1 cellular context compared by ENCODE assay signal in the genomic region with DNA sequence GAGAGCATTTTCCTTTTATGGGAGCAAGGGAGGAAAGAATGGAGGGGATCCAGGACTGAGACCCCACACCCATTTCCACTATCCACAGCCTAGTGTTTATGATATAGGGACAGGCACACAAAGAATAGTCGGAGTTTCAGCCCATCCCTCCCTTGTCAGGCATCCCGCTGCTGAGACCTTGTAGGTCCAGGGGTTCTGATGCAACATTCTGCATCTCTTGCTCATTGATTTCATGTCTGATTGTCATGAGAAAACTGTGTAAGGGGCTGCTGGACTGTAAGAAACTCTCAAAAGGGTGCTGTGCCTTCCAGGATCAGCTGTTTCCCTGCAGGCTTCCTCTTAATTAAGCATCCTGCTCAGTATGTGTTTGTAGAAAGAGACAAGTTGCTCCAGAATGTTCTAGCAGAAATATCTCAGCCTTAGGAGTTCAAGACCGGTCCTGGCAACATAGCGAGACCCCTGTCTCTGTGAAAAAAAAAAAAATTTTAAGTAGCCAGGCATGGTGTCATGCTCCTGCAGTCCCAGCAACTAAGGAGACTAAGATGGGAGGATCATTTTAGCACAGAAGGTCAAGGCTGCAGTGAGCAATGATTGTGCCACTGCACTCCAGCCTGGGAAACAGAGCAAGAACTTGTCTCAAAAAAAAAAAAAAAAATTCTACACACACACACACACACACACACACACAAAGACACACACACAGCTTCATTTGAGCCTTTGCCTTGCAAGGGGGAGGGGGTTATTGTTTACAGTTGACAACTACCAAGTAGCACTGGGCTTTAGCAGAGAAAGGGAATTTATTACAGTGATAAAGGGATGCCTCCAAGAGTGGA.
A peak's percentile ranks its signal among the peaks of the same experiment; 100 is the strongest.
TF ChIP-seq lines count a peak whose summit lies in the region.

No MANE protein-coding gene starts in this region.

TF ChIP-seq in K562, 482 proteins besides CTCF, POLR2A, EP300 and RAD21 (continues in another document):
- no peak for TF ChIP-seq FOXK1 (CRISPR knock-in tag; IDR thresholded peaks at IDR 0.05; ENCODE audit: borderline replicate concordance)
- no peak for TF ChIP-seq RUNX1 (IDR thresholded peaks at IDR 0.05; ENCODE audit: low read depth)
- TF ChIP-seq ZNF311 (CRISPR knock-in tag; IDR thresholded peaks at IDR 0.05): no peak
- no peak for TF ChIP-seq POLR3G (IDR thresholded peaks at IDR 0.05; ENCODE audit: extremely low read depth, insufficient read length, insufficient replicate concordance)
- TF ChIP-seq POLR2AphosphoS5 (IDR thresholded peaks at IDR 0.05; ENCODE audit: control insufficient read depth, insufficient read depth, low read depth, low read length): no peak
- TF ChIP-seq ZNF384 (IDR thresholded peaks at IDR 0.05; ENCODE audit: low read depth, low read length): peak; percentile 66
- TF ChIP-seq NCOA1 (IDR thresholded peaks at IDR 0.05; ENCODE audit: low read depth): no peak
- TF ChIP-seq ZNF583 (CRISPR knock-in tag; IDR thresholded peaks at IDR 0.05): 0 out of 2 replicates have a peak, but pooled peaks have one; percentile 51
- TF ChIP-seq NR4A1 (CRISPR knock-in tag; IDR thresholded peaks at IDR 0.05): no peak
- TF ChIP-seq NR4A1 (tag; IDR thresholded peaks at IDR 0.05): peak; percentile 84
- TF ChIP-seq, protein P1, sequence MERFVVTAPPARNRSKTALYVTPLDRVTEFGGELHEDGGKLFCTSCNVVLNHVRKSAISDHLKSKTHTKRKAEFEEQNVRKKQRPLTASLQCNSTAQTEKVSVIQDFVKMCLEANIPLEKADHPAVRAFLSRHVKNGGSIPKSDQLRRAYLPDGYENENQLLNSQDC (CRISPR knock-in tag; IDR thresholded peaks at IDR 0.05): no peak
- peak; percentile 38; the same call in 1 of the 2 replicates for TF ChIP-seq ARID1B (IDR thresholded peaks at IDR 0.05)
- TF ChIP-seq, protein P2, sequence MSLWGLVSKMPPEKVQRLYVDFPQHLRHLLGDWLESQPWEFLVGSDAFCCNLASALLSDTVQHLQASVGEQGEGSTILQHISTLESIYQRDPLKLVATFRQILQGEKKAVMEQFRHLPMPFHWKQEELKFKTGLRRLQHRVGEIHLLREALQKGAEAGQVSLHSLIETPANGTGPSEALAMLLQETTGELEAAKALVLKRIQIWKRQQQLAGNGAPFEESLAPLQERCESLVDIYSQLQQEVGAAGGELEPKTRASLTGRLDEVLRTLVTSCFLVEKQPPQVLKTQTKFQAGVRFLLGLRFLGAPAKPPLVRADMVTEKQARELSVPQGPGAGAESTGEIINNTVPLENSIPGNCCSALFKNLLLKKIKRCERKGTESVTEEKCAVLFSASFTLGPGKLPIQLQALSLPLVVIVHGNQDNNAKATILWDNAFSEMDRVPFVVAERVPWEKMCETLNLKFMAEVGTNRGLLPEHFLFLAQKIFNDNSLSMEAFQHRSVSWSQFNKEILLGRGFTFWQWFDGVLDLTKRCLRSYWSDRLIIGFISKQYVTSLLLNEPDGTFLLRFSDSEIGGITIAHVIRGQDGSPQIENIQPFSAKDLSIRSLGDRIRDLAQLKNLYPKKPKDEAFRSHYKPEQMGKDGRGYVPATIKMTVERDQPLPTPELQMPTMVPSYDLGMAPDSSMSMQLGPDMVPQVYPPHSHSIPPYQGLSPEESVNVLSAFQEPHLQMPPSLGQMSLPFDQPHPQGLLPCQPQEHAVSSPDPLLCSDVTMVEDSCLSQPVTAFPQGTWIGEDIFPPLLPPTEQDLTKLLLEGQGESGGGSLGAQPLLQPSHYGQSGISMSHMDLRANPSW (CRISPR knock-in tag; IDR thresholded peaks at IDR 0.05): no peak
- no peak for TF ChIP-seq ZNF551 (CRISPR knock-in tag; IDR thresholded peaks at IDR 0.05)
- no peak for TF ChIP-seq ARHGAP35 (IDR thresholded peaks at IDR 0.05; ENCODE audit: partially characterized antibody)
- no peak for TF ChIP-seq ZNF764 (CRISPR knock-in tag; IDR thresholded peaks at IDR 0.05; ENCODE audit: low read depth)
- no peak for TF ChIP-seq ZNF143 (CRISPR knock-in tag; IDR thresholded peaks at IDR 0.05)
- no peak for TF ChIP-seq NUFIP1 (IDR thresholded peaks at IDR 0.05; ENCODE audit: partially characterized antibody)
- no peak for TF ChIP-seq ZNF121 (CRISPR knock-in tag; conservative IDR thresholded peaks at IDR 0.05)
- TF ChIP-seq, protein P3, sequence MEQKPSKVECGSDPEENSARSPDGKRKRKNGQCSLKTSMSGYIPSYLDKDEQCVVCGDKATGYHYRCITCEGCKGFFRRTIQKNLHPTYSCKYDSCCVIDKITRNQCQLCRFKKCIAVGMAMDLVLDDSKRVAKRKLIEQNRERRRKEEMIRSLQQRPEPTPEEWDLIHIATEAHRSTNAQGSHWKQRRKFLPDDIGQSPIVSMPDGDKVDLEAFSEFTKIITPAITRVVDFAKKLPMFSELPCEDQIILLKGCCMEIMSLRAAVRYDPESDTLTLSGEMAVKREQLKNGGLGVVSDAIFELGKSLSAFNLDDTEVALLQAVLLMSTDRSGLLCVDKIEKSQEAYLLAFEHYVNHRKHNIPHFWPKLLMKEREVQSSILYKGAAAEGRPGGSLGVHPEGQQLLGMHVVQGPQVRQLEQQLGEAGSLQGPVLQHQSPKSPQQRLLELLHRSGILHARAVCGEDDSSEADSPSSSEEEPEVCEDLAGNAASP (IDR thresholded peaks at IDR 0.05): no peak
- TF ChIP-seq EZH2 (IDR thresholded peaks at IDR 0.05; ENCODE audit: borderline replicate concordance, low read depth, low read length): no peak
- TF ChIP-seq, protein P4, sequence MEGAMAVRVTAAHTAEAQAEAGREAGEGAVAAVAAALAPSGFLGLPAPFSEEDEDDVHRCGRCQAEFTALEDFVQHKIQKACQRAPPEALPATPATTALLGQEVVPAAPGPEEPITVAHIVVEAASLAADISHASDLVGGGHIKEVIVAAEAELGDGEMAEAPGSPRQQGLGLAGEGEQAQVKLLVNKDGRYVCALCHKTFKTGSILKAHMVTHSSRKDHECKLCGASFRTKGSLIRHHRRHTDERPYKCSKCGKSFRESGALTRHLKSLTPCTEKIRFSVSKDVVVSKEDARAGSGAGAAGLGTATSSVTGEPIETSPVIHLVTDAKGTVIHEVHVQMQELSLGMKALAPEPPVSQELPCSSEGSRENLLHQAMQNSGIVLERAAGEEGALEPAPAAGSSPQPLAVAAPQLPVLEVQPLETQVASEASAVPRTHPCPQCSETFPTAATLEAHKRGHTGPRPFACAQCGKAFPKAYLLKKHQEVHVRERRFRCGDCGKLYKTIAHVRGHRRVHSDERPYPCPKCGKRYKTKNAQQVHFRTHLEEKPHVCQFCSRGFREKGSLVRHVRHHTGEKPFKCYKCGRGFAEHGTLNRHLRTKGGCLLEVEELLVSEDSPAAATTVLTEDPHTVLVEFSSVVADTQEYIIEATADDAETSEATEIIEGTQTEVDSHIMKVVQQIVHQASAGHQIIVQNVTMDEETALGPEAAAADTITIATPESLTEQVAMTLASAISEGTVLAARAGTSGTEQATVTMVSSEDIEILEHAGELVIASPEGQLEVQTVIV (CRISPR knock-in tag; IDR thresholded peaks at IDR 0.05; ENCODE audit: borderline replicate concordance): no peak
- no peak for TF ChIP-seq HLTF (IDR thresholded peaks at IDR 0.05)
- TF ChIP-seq, protein P5, sequence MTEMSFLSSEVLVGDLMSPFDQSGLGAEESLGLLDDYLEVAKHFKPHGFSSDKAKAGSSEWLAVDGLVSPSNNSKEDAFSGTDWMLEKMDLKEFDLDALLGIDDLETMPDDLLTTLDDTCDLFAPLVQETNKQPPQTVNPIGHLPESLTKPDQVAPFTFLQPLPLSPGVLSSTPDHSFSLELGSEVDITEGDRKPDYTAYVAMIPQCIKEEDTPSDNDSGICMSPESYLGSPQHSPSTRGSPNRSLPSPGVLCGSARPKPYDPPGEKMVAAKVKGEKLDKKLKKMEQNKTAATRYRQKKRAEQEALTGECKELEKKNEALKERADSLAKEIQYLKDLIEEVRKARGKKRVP (CRISPR knock-in tag; IDR thresholded peaks at IDR 0.05): peak; percentile 97
- TF ChIP-seq KLF10 (CRISPR knock-in tag; IDR thresholded peaks at IDR 0.05): no peak
- peak; percentile 81 for TF ChIP-seq ZNF197 (CRISPR knock-in tag; IDR thresholded peaks at IDR 0.05; ENCODE audit: low read depth)
- no peak for TF ChIP-seq ZC3H11A (IDR thresholded peaks at IDR 0.05; ENCODE audit: low read depth, low read length)
- TF ChIP-seq, protein P6, sequence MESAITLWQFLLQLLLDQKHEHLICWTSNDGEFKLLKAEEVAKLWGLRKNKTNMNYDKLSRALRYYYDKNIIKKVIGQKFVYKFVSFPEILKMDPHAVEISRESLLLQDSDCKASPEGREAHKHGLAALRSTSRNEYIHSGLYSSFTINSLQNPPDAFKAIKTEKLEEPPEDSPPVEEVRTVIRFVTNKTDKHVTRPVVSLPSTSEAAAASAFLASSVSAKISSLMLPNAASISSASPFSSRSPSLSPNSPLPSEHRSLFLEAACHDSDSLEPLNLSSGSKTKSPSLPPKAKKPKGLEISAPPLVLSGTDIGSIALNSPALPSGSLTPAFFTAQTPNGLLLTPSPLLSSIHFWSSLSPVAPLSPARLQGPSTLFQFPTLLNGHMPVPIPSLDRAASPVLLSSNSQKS (CRISPR knock-in tag; IDR thresholded peaks at IDR 0.05): no peak
- TF ChIP-seq, protein P7, sequence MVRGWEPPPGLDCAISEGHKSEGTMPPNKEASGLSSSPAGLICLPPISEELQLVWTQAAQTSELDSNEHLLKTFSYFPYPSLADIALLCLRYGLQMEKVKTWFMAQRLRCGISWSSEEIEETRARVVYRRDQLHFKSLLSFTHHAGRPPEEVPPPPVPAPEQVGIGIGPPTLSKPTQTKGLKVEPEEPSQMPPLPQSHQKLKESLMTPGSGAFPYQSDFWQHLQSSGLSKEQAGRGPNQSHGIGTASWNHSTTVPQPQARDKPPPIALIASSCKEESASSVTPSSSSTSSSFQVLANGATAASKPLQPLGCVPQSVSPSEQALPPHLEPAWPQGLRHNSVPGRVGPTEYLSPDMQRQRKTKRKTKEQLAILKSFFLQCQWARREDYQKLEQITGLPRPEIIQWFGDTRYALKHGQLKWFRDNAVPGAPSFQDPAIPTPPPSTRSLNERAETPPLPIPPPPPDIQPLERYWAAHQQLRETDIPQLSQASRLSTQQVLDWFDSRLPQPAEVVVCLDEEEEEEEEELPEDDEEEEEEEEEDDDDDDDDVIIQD (CRISPR knock-in tag; IDR thresholded peaks at IDR 0.05): no peak
- TF ChIP-seq PHF21A (IDR thresholded peaks at IDR 0.05; ENCODE audit: borderline replicate concordance, low read depth): no peak
- TF ChIP-seq CAMTA2 (CRISPR knock-in tag; conservative IDR thresholded peaks at IDR 0.05): no peak
- TF ChIP-seq NFXL1 (CRISPR knock-in tag; IDR thresholded peaks at IDR 0.05): no peak
- no peak for TF ChIP-seq PURB (CRISPR knock-in tag; IDR thresholded peaks at IDR 0.05; ENCODE audit: low read depth)
- no peak for TF ChIP-seq ASH1L (IDR thresholded peaks at IDR 0.05; ENCODE audit: borderline replicate concordance, low read depth, partially characterized antibody)
- no peak for TF ChIP-seq NFYB (IDR thresholded peaks at IDR 0.05; ENCODE audit: extremely low read depth, insufficient read length)
- peak; percentile 17; the same call in 1 of the 2 replicates for TF ChIP-seq ESRRA (IDR thresholded peaks at IDR 0.05; ENCODE audit: borderline replicate concordance, low read depth)
- TF ChIP-seq, protein P8, sequence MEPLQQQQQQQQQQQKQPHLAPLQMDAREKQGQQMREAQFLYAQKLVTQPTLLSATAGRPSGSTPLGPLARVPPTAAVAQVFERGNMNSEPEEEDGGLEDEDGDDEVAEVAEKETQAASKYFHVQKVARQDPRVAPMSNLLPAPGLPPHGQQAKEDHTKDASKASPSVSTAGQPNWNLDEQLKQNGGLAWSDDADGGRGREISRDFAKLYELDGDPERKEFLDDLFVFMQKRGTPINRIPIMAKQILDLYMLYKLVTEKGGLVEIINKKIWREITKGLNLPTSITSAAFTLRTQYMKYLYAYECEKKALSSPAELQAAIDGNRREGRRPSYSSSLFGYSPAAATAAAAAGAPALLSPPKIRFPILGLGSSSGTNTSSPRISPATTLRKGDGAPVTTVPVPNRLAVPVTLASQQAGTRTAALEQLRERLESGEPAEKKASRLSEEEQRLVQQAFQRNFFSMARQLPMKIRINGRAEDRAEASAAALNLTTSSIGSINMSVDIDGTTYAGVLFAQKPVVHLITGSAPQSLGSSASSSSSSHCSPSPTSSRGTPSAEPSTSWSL (CRISPR knock-in tag; IDR thresholded peaks at IDR 0.05; ENCODE audit: borderline replicate concordance): no peak
- TF ChIP-seq, protein P9, sequence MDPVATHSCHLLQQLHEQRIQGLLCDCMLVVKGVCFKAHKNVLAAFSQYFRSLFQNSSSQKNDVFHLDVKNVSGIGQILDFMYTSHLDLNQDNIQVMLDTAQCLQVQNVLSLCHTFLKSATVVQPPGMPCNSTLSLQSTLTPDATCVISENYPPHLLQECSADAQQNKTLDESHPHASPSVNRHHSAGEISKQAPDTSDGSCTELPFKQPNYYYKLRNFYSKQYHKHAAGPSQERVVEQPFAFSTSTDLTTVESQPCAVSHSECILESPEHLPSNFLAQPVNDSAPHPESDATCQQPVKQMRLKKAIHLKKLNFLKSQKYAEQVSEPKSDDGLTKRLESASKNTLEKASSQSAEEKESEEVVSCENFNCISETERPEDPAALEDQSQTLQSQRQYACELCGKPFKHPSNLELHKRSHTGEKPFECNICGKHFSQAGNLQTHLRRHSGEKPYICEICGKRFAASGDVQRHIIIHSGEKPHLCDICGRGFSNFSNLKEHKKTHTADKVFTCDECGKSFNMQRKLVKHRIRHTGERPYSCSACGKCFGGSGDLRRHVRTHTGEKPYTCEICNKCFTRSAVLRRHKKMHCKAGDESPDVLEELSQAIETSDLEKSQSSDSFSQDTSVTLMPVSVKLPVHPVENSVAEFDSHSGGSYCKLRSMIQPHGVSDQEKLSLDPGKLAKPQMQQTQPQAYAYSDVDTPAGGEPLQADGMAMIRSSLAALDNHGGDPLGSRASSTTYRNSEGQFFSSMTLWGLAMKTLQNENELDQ (CRISPR knock-in tag; IDR thresholded peaks at IDR 0.05; ENCODE audit: borderline replicate concordance): no peak
- no peak for TF ChIP-seq TSC22D4 (tag; IDR thresholded peaks at IDR 0.05)
- TF ChIP-seq, protein P10, sequence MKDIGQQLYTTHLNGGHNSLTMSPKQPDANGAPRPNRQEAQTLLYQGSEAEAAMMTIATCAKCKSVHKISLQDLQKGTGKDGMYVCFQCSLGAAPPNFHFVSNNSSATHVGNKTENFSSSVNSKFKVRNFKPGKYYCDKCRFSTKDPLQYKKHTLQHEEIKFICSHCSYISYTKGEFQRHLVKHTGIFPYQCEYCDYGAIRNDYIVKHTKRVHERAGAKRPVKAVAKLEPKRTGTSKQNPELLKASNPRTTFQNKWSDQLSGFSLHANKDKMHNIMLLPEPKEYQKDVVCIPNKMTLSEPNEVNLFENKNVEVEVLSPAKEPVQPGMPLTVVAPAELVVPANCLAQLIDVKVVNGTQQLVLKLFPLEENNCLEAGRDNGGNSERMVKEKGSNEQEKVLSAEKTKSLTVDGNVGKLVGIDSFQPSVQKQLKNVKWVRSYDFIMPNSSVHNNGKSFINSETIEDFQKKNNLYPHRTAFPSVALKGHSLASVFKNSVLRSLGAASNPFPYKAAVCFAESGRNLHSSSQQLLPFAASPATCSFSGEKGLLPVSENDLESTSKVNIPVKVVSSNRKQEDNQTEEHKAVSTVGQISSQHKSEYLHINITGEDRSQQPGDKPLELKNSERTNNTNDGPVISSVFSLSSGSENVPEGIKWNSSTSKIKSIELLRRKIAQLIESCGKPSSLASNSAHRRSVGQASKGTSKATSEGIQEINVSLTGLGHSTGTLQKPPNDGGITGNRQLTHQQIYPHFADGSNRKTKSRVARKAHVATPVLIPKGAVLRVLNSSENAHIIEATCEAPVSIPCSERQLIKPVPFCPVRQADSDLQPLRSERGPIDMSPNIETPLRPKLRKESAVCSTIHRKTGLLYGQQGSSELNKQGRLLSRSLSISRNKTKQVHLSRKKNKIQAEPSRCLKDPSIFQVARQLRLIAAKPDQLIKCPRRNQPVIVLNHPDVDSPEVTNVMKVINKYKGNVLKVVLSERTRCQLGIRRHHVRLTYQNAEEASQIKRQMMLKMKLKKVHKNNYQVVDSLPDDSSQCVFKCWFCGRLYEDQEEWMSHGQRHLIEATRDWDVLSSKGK (CRISPR knock-in tag; IDR thresholded peaks at IDR 0.05): no peak
- no peak for TF ChIP-seq PYGO2 (tag; IDR thresholded peaks at IDR 0.05)
- TF ChIP-seq ZNF239 (CRISPR knock-in tag; IDR thresholded peaks at IDR 0.05): peak; percentile 14; the same call in 1 of the 2 replicates
